ENCODE assay signal across 8 cellular contexts in the genomic region with DNA sequence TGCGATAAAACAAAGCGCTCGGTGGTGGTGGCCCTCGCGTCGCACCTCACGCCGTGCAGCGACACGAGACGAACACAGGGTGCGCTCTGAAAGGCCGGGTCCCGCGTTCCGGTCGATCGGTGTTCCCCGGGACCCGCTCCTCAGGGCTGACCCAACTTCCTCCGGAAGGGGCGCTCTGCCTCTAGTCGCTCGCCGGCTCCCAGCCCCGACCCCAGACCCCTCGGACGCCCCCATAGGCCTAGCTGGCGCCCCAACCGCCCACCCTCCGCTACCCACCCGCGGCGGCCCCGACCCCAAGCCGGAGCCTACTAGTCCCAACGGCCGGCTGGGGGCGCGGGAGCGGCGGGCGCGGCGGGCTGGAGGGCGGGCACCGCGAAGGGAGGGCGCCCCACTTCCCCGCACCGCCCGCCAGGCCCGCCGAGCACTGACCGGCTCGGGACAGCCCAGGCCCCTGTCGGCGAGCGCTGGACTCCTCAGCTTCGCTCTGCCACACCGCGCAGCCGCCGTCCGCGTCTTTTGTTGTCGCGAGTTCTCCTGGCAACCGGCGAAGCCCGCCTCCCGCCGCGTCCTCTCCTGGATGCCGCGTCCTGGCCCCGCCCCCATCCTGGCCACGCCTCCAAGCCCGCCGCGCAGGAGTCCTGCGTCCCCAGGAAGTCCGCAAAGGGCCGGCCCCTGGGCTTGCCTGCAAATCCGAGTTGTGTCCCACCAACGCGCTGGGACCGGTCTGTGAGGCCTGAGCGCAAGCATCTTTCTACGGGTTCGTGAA. TPM values are rescaled to one million over a fixed set of nuclear protein-coding genes. Genes with fewer than 3 reads are reported as not detected.
A peak's percentile ranks its signal among the peaks of the same experiment; 100 is the strongest.
DNase-seq lines count a peak whose midpoint lies in the region; ATAC-seq and TF ChIP-seq lines count a peak whose summit lies in the region.

A gene with protein sequence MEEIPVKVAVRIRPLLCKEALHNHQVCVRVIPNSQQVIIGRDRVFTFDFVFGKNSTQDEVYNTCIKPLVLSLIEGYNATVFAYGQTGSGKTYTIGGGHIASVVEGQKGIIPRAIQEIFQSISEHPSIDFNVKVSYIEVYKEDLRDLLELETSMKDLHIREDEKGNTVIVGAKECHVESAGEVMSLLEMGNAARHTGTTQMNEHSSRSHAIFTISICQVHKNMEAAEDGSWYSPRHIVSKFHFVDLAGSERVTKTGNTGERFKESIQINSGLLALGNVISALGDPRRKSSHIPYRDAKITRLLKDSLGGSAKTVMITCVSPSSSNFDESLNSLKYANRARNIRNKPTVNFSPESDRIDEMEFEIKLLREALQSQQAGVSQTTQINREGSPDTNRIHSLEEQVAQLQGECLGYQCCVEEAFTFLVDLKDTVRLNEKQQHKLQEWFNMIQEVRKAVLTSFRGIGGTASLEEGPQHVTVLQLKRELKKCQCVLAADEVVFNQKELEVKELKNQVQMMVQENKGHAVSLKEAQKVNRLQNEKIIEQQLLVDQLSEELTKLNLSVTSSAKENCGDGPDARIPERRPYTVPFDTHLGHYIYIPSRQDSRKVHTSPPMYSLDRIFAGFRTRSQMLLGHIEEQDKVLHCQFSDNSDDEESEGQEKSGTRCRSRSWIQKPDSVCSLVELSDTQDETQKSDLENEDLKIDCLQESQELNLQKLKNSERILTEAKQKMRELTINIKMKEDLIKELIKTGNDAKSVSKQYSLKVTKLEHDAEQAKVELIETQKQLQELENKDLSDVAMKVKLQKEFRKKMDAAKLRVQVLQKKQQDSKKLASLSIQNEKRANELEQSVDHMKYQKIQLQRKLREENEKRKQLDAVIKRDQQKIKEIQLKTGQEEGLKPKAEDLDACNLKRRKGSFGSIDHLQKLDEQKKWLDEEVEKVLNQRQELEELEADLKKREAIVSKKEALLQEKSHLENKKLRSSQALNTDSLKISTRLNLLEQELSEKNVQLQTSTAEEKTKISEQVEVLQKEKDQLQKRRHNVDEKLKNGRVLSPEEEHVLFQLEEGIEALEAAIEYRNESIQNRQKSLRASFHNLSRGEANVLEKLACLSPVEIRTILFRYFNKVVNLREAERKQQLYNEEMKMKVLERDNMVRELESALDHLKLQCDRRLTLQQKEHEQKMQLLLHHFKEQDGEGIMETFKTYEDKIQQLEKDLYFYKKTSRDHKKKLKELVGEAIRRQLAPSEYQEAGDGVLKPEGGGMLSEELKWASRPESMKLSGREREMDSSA (N-terminal part only) (minus strand): TSS at position 491 of the 766 bp plus-strand sequence. CDS start 5,841 bp downstream, outside the sequence.

- WGBS in spleen, 5 donors = 1% methylated on average over 36 to 91 of the region's 91 CpGs

- CTCF ChIA-PET in activated B cell treated with CpG ODN at 0.5 μM for 24 hours (lab: Charles Lee) = interaction anchor here (0.8 to 1.5 kb wide), 5 partner anchors 16 to 340 kb away, joined by 3 to 4 read pairs (median 4); no protein-coding TSS in a partner anchor

- ATAC-seq in GM19023 (IDR thresholded peaks at IDR 0.05; ENCODE audit: unreplicated experiment) (peak; percentile 93), HG03196 (IDR thresholded peaks at IDR 0.05; ENCODE audit: unreplicated experiment) (peak; percentile 98), activated B cell treated with CpG ODN at 0.5 μM for 24 hours (ENCODE audit: low read depth) (peak; percentile 85)

- peak within 1 kb of the TSS; percentile 91 for H3K4me3 Mint-ChIP-seq in activated B cell treated with CpG ODN at 0.5 μM for 24 hours

- H3K4me3 ChIP-seq in AG10803 (ENCODE audit: low read length) (peak within 1 kb of the TSS; percentile 75), spleen (peak within 1 kb of the TSS; percentile 75 to 97 (median 83))

- no peaks in the 10 kb centered on the region for H3K9me3 ChIP-seq in spleen

- POLR2A ChIA-PET in activated B cell treated with CpG ODN at 0.5 μM for 24 hours (lab: Charles Lee) = interaction anchor here (0.6 to 2.3 kb wide), 14 partner anchors 10 to 1821 kb away, joined by 3 to 41 read pairs (median 6); a partner anchor contains a TSS

- DNase-seq in AG10803 (ENCODE audit: low read depth) = peak; percentile 97
- DNase-seq in NCI-H226 = peak; percentile 96
- peak; percentile 99 for DNase-seq in activated B cell treated with CpG ODN at 0.5 μM for 24 hours
- DNase-seq in caudate nucleus (lab: John Stamatoyannopoulos, UW) = peak; percentile 52 to 98 (median 94)
- peak; percentile 94 for DNase-seq in inferior parietal cortex (ENCODE audit: extremely low spot score)
- peak; percentile 100 for DNase-seq in spleen

- H3K27ac Mint-ChIP-seq in activated B cell treated with CpG ODN at 0.5 μM for 24 hours = peak within 1 kb of the TSS; percentile 94

- H3K9me3 Mint-ChIP-seq in activated B cell treated with CpG ODN at 0.5 μM for 24 hours = no peaks in the 10 kb centered on the region

- TF ChIP-seq POLR2A in spleen (IDR thresholded peaks at IDR 0.05) = peak in 2 of 3 donors; percentile 19 to 87

- no peaks in the 10 kb centered on the region for H3K27me3 Mint-ChIP-seq in activated B cell treated with CpG ODN at 0.5 μM for 24 hours

- H3K4me1 Mint-ChIP-seq in activated B cell treated with CpG ODN at 0.5 μM for 24 hours = peaks cover 19% of the 10 kb centered on the region

- intact Hi-C loops in activated B cell treated with CpG ODN at 0.5 μM for 24 hours (cut with micrococcal nuclease) = loop anchor here (1.0 to 2.0 kb wide), 7 partner anchors 35 to 1821 kb away; a partner anchor contains a TSS
- intact Hi-C loops in spleen (cut with DNase I; ENCODE audit: low total_unique reads) = no loop called here

- H3K27me3 ChIP-seq in spleen (replicated peaks in 1 of 7) = no peaks in the 10 kb centered on the region

- H3K36me3 ChIP-seq in spleen = peaks cover 0 to 14% (median 0%) of the 10 kb centered on the region in 6 donors

- H3K4me1 ChIP-seq in spleen = peaks cover 4 to 25% (median 17%) of the 10 kb centered on the region in 6 donors

- TF ChIP-seq CTCF in AG10803 (conservative IDR thresholded peaks at IDR 0.05; ENCODE audit: low read length) = peak; percentile 27
- TF ChIP-seq CTCF in activated B cell treated with CpG ODN at 0.5 μM for 24 hours (IDR thresholded peaks at IDR 0.05) = no peak
- TF ChIP-seq CTCF in spleen (IDR thresholded peaks at IDR 0.05 in 8 of 11, conservative IDR thresholded peaks at IDR 0.05 in 3 of 11) = peak in 10 of 11 experiments; percentile 20 to 73 (median 57)

- peak within 1 kb of the TSS; percentile 8 for H3K27ac ChIP-seq in caudate nucleus (ENCODE audit: low read depth, low read length)
- H3K27ac ChIP-seq in spleen = peak within 1 kb of the TSS; percentile 77 to 99 (median 94)

- peaks cover 2% of the 10 kb centered on the region for H3K36me3 Mint-ChIP-seq in activated B cell treated with CpG ODN at 0.5 μM for 24 hours (ENCODE audit: low read depth)

RNA-seq across cellular contexts. Expression of the gene that starts here (rescaled TPM):
- total RNA-seq in activated B cell treated with CpG ODN at 0.5 μM for 24 hours (4.9 and 5.1 TPM in 2 replicates), spleen (10 to 100 TPM in 1 of 7 donors, 1 to 10 TPM in 6; 5.1 to 11.3 (median 7.7) TPM)
- polyA plus RNA-seq in spleen = 1 to 10 TPM in 1 of 3 donors, under 1 TPM in 2; 0.83 to 1.2 (median 0.83) TPM

Comparison
In these comparisons a context has a peak if more than half of its experiments do, and no peak if none do; other contexts are left out.
1. Peak in every context shown above with its lines: DNase-seq, ATAC-seq, H3K4me3 ChIP-seq and H3K27ac ChIP-seq.